ENCODE assay signal across 1 cellular context in genomic region chr20:62922451-62922921, GRCh38.
TF ChIP-seq lines count a peak whose summit lies in the region.

No MANE protein-coding gene starts in this region.

TF ChIP-seq in endothelial cell of umbilical vein, 7 proteins besides CTCF, POLR2A, EP300 and RAD21:
- TF ChIP-seq POLR2AphosphoS5 (IDR thresholded peaks at IDR 0.05; ENCODE audit: insufficient read depth, low read depth, low read length) = no peak
- no peak for TF ChIP-seq GATA2 (IDR thresholded peaks at IDR 0.05; ENCODE audit: insufficient read depth, insufficient read length, low read depth, low read length)
- no peak for TF ChIP-seq EZH2 (IDR thresholded peaks at IDR 0.05; ENCODE audit: borderline replicate concordance, low read depth, low read length, severe bottlenecking)
- TF ChIP-seq FOS (IDR thresholded peaks at IDR 0.05; ENCODE audit: borderline replicate concordance, insufficient read depth, low read length) = no peak
- no peak for TF ChIP-seq JUN (IDR thresholded peaks at IDR 0.05; ENCODE audit: borderline replicate concordance, insufficient read depth, insufficient read length, low read depth)
- TF ChIP-seq MAX (IDR thresholded peaks at IDR 0.05; ENCODE audit: insufficient read depth, insufficient read length) = no peak
- no peak for TF ChIP-seq MYC (IDR thresholded peaks at IDR 0.05; ENCODE audit: low read depth, low read length)
